In the genomic region with DNA sequence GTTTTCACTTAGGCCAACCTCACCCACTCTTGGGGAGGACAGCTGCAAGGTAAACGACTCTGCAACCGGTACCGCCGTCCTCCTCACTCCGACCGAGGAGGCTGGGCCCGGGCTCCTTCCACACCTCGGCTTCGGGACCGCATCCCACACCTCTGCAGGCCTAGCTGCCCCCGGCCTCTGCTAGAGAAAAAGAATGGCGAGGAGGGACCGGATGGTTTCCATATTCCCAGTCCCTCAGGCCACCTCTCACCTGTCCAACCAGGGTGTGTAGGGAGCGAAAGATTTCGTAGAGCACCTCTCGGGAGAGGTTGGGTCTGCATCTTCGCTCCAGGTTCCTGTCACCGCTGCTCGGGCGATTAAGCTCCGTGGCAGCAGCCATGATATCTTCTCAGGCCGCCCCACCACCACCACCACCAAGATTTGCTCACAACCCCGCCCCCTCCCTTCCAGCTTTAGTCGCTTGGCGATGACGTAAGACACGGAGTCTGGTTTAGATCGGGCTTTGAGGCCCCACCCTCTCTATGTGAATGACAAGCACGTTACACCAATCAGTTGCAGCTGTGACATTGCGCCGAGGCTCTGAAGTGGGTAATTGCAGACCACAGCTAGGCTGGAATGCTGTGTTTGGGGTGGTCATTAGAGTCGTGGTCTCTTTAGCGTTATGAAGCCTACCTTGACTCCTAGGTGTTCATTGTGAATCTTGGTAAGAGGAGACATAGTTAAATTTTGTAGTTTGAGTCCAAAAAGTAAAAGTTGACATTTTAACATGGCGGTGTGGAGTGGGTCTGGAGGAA, we compare ENCODE assay signal across 1 cellular context.
TF ChIP-seq lines count a peak whose summit lies in the region.

A gene with protein sequence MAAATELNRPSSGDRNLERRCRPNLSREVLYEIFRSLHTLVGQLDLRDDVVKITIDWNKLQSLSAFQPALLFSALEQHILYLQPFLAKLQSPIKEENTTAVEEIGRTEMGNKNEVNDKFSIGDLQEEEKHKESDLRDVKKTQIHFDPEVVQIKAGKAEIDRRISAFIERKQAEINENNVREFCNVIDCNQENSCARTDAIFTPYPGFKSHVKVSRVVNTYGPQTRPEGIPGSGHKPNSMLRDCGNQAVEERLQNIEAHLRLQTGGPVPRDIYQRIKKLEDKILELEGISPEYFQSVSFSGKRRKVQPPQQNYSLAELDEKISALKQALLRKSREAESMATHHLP (minus strand): TSS at position 428 of the 794 bp plus-strand sequence. CDS start 49 bp downstream, at position 379.

TF ChIP-seq in HepG2, 621 proteins besides CTCF, POLR2A, EP300 and RAD21 (continued from another document and continues in another):
- TF ChIP-seq TRAFD1 (CRISPR knock-in tag; IDR thresholded peaks at IDR 0.05; ENCODE audit: borderline replicate concordance) (no peak), HNF1B (CRISPR knock-in tag; IDR thresholded peaks at IDR 0.05) (peak; percentile 90), HOXA9 (CRISPR knock-in tag; IDR thresholded peaks at IDR 0.05; ENCODE audit: borderline replicate concordance) (peak; percentile 50; the same call in 1 of the 2 replicates), TOE1 (CRISPR knock-in tag; IDR thresholded peaks at IDR 0.05) (no peak; the same call in 1 of the 2 replicates), ZNF34 (CRISPR knock-in tag; IDR thresholded peaks at IDR 0.05; ENCODE audit: borderline replicate concordance) (no peak; the same call in 1 of the 2 replicates), AKNA (CRISPR knock-in tag; IDR thresholded peaks at IDR 0.05; ENCODE audit: borderline replicate concordance) (no peak), MAX (IDR thresholded peaks at IDR 0.05) (peak; percentile 79), HDAC6 (IDR thresholded peaks at IDR 0.05; ENCODE audit: low read depth, low read length) (no peak), ZNF724P (CRISPR knock-in tag; IDR thresholded peaks at IDR 0.05; ENCODE audit: borderline replicate concordance) (peak; percentile 97), ZNF580 (CRISPR knock-in tag; IDR thresholded peaks at IDR 0.05; ENCODE audit: borderline replicate concordance, low read depth) (peak; percentile 98), ERF (CRISPR knock-in tag; IDR thresholded peaks at IDR 0.05) (peak; percentile 82), FOXA3 (CRISPR knock-in tag; IDR thresholded peaks at IDR 0.05) (peak; percentile 65), REXO4 (CRISPR knock-in tag; IDR thresholded peaks at IDR 0.05; ENCODE audit: borderline replicate concordance) (0 out of 2 replicates have a peak, but pooled peaks have one; percentile 68), ZFP36L1 (CRISPR knock-in tag; IDR thresholded peaks at IDR 0.05) (0 out of 2 replicates have a peak, but pooled peaks have one; percentile 40), SSRP1 (CRISPR knock-in tag; IDR thresholded peaks at IDR 0.05) (0 out of 2 replicates have a peak, but pooled peaks have one; percentile 30), FOSL2 (CRISPR knock-in tag; IDR thresholded peaks at IDR 0.05) (peak; percentile 62), MIER2 (CRISPR knock-in tag; IDR thresholded peaks at IDR 0.05) (peak; percentile 61), DBP (CRISPR knock-in tag; IDR thresholded peaks at IDR 0.05; ENCODE audit: not compliant biosample characterization) (no peak), BRCA1 (CRISPR knock-in tag; IDR thresholded peaks at IDR 0.05) (no peak), CREM (IDR thresholded peaks at IDR 0.05) (peak; percentile 99), CREM (CRISPR knock-in tag; IDR thresholded peaks at IDR 0.05) (peak; percentile 85), SCMH1 (CRISPR knock-in tag; IDR thresholded peaks at IDR 0.05; ENCODE audit: borderline replicate concordance) (no peak), RARG (CRISPR knock-in tag; IDR thresholded peaks at IDR 0.05; ENCODE audit: low read depth) (peak; percentile 82; the same call in 1 of the 2 replicates), ZNF292 (CRISPR knock-in tag; IDR thresholded peaks at IDR 0.05; ENCODE audit: borderline replicate concordance, low read depth) (peak; percentile 32), KAT8 (CRISPR knock-in tag; IDR thresholded peaks at IDR 0.05) (peak; percentile 95), SMAD9 (CRISPR knock-in tag; IDR thresholded peaks at IDR 0.05) (peak; percentile 96; the same call in 1 of the 2 replicates), ZSCAN5A (CRISPR knock-in tag; IDR thresholded peaks at IDR 0.05; ENCODE audit: borderline replicate concordance) (peak; percentile 97), POLR2G (IDR thresholded peaks at IDR 0.05; ENCODE audit: low read depth, low read length) (peak; percentile 87), BHLHE40 (IDR thresholded peaks at IDR 0.05; ENCODE audit: low read length) (no peak), TCF12 (IDR thresholded peaks at IDR 0.05) (no peak), TCF12 (CRISPR knock-in tag; IDR thresholded peaks at IDR 0.05) (peak; percentile 89), PCBP1 (IDR thresholded peaks at IDR 0.05; ENCODE audit: borderline replicate concordance, low read depth, low read length) (no peak), ZNF460 (CRISPR knock-in tag; IDR thresholded peaks at IDR 0.05; ENCODE audit: borderline replicate concordance) (no peak), ZNF768 (CRISPR knock-in tag; IDR thresholded peaks at IDR 0.05) (no peak), FOXA1 (IDR thresholded peaks at IDR 0.05) (no peak), FOXA1 (CRISPR knock-in tag; IDR thresholded peaks at IDR 0.05) (peak; percentile 35; the same call in 1 of the 2 replicates), RFXANK (CRISPR knock-in tag; IDR thresholded peaks at IDR 0.05) (no peak; the same call in 1 of the 2 replicates), ZNF567 (CRISPR knock-in tag; IDR thresholded peaks at IDR 0.05; ENCODE audit: borderline replicate concordance) (peak; percentile 90; the same call in 1 of the 2 replicates), SRSF4 (IDR thresholded peaks at IDR 0.05; ENCODE audit: low read depth, low read length, poor library complexity, severe bottlenecking) (no peak), ZNF317 (CRISPR knock-in tag; IDR thresholded peaks at IDR 0.05) (peak; percentile 73), BORCS8-MEF2B (CRISPR knock-in tag; IDR thresholded peaks at IDR 0.05) (peak; percentile 98), ZNF296 (CRISPR knock-in tag; conservative IDR thresholded peaks at IDR 0.05) (no peak)
- TF ChIP-seq, protein P1, sequence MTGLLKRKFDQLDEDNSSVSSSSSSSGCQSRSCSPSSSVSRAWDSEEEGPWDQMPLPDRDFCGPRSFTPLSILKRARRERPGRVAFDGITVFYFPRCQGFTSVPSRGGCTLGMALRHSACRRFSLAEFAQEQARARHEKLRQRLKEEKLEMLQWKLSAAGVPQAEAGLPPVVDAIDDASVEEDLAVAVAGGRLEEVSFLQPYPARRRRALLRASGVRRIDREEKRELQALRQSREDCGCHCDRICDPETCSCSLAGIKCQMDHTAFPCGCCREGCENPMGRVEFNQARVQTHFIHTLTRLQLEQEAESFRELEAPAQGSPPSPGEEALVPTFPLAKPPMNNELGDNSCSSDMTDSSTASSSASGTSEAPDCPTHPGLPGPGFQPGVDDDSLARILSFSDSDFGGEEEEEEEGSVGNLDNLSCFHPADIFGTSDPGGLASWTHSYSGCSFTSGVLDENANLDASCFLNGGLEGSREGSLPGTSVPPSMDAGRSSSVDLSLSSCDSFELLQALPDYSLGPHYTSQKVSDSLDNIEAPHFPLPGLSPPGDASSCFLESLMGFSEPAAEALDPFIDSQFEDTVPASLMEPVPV (CRISPR knock-in tag; IDR thresholded peaks at IDR 0.05): peak; percentile 75
- TF ChIP-seq, protein P2, sequence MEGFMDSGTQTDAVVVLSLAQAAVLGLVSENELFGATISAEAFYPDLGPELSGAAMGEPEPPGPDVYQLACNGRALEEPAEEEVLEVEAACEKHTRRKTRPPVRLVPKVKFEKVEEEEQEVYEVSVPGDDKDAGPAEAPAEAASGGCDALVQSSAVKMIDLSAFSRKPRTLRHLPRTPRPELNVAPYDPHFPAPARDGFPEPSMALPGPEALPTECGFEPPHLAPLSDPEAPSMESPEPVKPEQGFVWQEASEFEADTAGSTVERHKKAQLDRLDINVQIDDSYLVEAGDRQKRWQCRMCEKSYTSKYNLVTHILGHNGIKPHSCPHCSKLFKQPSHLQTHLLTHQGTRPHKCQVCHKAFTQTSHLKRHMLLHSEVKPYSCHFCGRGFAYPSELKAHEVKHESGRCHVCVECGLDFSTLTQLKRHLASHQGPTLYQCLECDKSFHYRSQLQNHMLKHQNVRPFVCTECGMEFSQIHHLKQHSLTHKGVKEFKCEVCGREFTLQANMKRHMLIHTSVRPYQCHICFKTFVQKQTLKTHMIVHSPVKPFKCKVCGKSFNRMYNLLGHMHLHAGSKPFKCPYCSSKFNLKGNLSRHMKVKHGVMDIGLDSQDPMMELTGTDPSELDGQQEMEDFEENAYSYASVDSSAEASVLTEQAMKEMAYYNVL (CRISPR knock-in tag; IDR thresholded peaks at IDR 0.05; ENCODE audit: borderline replicate concordance): peak; percentile 92
- TF ChIP-seq, protein P3, sequence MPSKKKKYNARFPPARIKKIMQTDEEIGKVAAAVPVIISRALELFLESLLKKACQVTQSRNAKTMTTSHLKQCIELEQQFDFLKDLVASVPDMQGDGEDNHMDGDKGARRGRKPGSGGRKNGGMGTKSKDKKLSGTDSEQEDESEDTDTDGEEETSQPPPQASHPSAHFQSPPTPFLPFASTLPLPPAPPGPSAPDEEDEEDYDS (CRISPR knock-in tag; IDR thresholded peaks at IDR 0.05): peak; percentile 95
